1 cellular context compared by ENCODE assay signal in the genomic region with DNA sequence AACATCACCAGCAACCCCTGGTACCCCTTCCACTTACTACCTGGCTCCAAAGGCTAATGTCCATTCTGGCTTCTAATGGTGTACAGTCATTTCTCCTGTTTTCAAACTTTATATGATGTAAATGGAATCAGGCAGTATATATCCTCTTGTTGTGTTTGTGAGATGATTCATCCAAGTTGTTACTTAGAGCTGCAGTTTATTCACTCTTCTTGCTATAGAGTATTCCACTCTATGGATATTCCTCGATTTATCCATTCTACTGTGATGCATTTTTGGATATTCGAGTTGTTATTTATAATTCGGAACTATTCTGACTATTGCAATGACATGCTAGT.
TF ChIP-seq lines count a peak whose summit lies in the region.

No MANE protein-coding gene starts in this region.

TF ChIP-seq in endothelial cell of umbilical vein, 7 proteins besides CTCF, POLR2A, EP300 and RAD21 (continued from another document):
- TF ChIP-seq MAX (IDR thresholded peaks at IDR 0.05; ENCODE audit: insufficient read depth, insufficient read length) (no peak), EZH2 (IDR thresholded peaks at IDR 0.05; ENCODE audit: borderline replicate concordance, low read depth, low read length, severe bottlenecking) (no peak), MYC (IDR thresholded peaks at IDR 0.05; ENCODE audit: low read depth, low read length) (no peak), FOS (IDR thresholded peaks at IDR 0.05; ENCODE audit: borderline replicate concordance, insufficient read depth, low read length) (no peak), JUN (IDR thresholded peaks at IDR 0.05; ENCODE audit: borderline replicate concordance, insufficient read depth, insufficient read length, low read depth) (no peak)
